Comparison of ENCODE assay signal across 8 cellular contexts in genomic region chr4:51844157-51845054, GRCh38. TPM values are rescaled to one million over a fixed set of nuclear protein-coding genes. Genes with fewer than 3 reads are reported as not detected.
DNase-seq lines count a peak whose midpoint lies in the region; ATAC-seq and TF ChIP-seq lines count a peak whose summit lies in the region.

No MANE protein-coding gene starts in this region.

- H3K4me3 Mint-ChIP-seq in GM23338 (peak overlapping the region; percentile 81), nephron (peak overlapping the region; percentile 93 to 95 (median 95))
- peak overlapping the region; percentile 86 for H3K4me3 Mint-ChIP-seq in stimulated activated naive CD8-positive, alpha-beta T cell treated with anti-CD3 and anti-CD28 coated beads, Interleukin-15, Interleukin-2, amounts not matched to agents 100 ng/mL and 50 ng/mL, for 24 hours

- no peaks in the 10 kb centered on the region; the same call in 2 of the 3 replicates for H3K36me3 Mint-ChIP-seq in GM23338 (ENCODE audit: low read depth)
- H3K36me3 Mint-ChIP-seq in nephron (ENCODE audit: low read depth) = no peaks in the 10 kb centered on the region
- peaks cover 13% of the 10 kb centered on the region for H3K36me3 Mint-ChIP-seq in stimulated activated naive CD8-positive, alpha-beta T cell treated with anti-CD3 and anti-CD28 coated beads, Interleukin-15, Interleukin-2, amounts not matched to agents 100 ng/mL and 50 ng/mL, for 24 hours (ENCODE audit: low read depth)

- peak; percentile 85 for DNase-seq in Daoy (ENCODE audit: low read depth)
- peak; percentile 94 for DNase-seq in GM23338 (ENCODE audit: low spot score)
- DNase-seq in Kasumi-1 (lab: John Stamatoyannopoulos, UW) = peak; percentile 100
- DNase-seq in RPMI8226 = peak; percentile 76
- DNase-seq in activated effector memory CD4-positive, alpha-beta T cell treated with Interleukin-2 at 50 U/mL for 16 hours = peak; percentile 74
- DNase-seq in fibroblast of the aortic adventitia (ENCODE audit: low read depth) = peak; percentile 92

- H3K4me3 ChIP-seq in GM23338 (peak overlapping the region; percentile 79), fibroblast of the aortic adventitia (ENCODE audit: low read depth, low read length) (peak overlapping the region; percentile 83)

- H3K27me3 ChIP-seq in GM23338 (ENCODE audit: insufficient read depth) = peaks cover 20% of the 10 kb centered on the region

- H3K27me3 Mint-ChIP-seq in GM23338 (ENCODE audit: insufficient read depth, low read depth, poor library complexity) (peaks cover 9% of the 10 kb centered on the region), nephron (ENCODE audit: low read depth) (no peaks in the 10 kb centered on the region)
- no peaks in the 10 kb centered on the region for H3K27me3 Mint-ChIP-seq in stimulated activated naive CD8-positive, alpha-beta T cell treated with anti-CD3 and anti-CD28 coated beads, Interleukin-15, Interleukin-2, amounts not matched to agents 100 ng/mL and 50 ng/mL, for 24 hours

- H3K9me3 Mint-ChIP-seq in GM23338 (no peaks in the 10 kb centered on the region; the same call in 2 of the 3 replicates), nephron (no peaks in the 10 kb centered on the region)
- no peaks in the 10 kb centered on the region for H3K9me3 Mint-ChIP-seq in stimulated activated naive CD8-positive, alpha-beta T cell treated with anti-CD3 and anti-CD28 coated beads, Interleukin-15, Interleukin-2, amounts not matched to agents 100 ng/mL and 50 ng/mL, for 24 hours

- peaks cover 10% of the 10 kb centered on the region for H4K20me1 ChIP-seq in GM23338 (replicated peaks; ENCODE audit: insufficient read depth)

- H3K27ac Mint-ChIP-seq in GM23338 (peak overlapping the region; percentile 89), nephron (peak overlapping the region; percentile 51 to 96 (median 54))
- peak overlapping the region; percentile 81 for H3K27ac Mint-ChIP-seq in stimulated activated naive CD8-positive, alpha-beta T cell treated with anti-CD3 and anti-CD28 coated beads, Interleukin-15, Interleukin-2, amounts not matched to agents 100 ng/mL and 50 ng/mL, for 24 hours

- H2AFZ ChIP-seq in GM23338 = peak overlapping the region; percentile 90

- H3K79me2 ChIP-seq in GM23338 (replicated peaks; ENCODE audit: insufficient read depth) = peaks cover 53% of the 10 kb centered on the region

- H3K27ac ChIP-seq in GM23338 (ENCODE audit: low read depth) = peak overlapping the region; percentile 76; the same call in 1 of the 2 replicates

- H3K36me3 ChIP-seq in GM23338 (ENCODE audit: insufficient read depth) = no peaks in the 10 kb centered on the region

- H3F3A ChIP-seq in GM23338 (replicated peaks; ENCODE audit: low read depth) = no peaks in the 10 kb centered on the region

- TF ChIP-seq CTCF in GM23338 (conservative IDR thresholded peaks at IDR 0.05; ENCODE audit: low read depth in 2 of 2) (no peak), fibroblast of the aortic adventitia (IDR thresholded peaks at IDR 0.05; ENCODE audit: insufficient read depth, low read length) (no peak), nephron (IDR thresholded peaks at IDR 0.05; ENCODE audit: unreplicated experiment in 3 of 3) (no peak)

- peak; percentile 52 for ATAC-seq in GM23338

- peak overlapping the region; percentile 91 for H3K4me2 ChIP-seq in GM23338

- peaks cover 19% of the 10 kb centered on the region for H3K4me1 ChIP-seq in GM23338 (ENCODE audit: insufficient read depth)

- H3K4me1 Mint-ChIP-seq in GM23338 (peaks cover 38% of the 10 kb centered on the region), nephron (peaks cover 38% of the 10 kb centered on the region)
- H3K4me1 Mint-ChIP-seq in stimulated activated naive CD8-positive, alpha-beta T cell treated with anti-CD3 and anti-CD28 coated beads, Interleukin-15, Interleukin-2, amounts not matched to agents 100 ng/mL and 50 ng/mL, for 24 hours (ENCODE audit: low read depth) = peaks cover 31% of the 10 kb centered on the region

- H3K9me2 ChIP-seq in GM23338 (ENCODE audit: insufficient read depth) = no peaks in the 10 kb centered on the region

TF ChIP-seq in GM23338, 12 proteins besides CTCF, POLR2A, EP300 and RAD21:
- no peak for TF ChIP-seq JUNB (IDR thresholded peaks at IDR 0.05; ENCODE audit: unreplicated experiment)
- TF ChIP-seq CREB1 (CRISPR knock-in tag; IDR thresholded peaks at IDR 0.05; ENCODE audit: low read depth) = peak; percentile 35; the same call in 1 of the 2 replicates
- no peak for TF ChIP-seq EZH2phosphoT487 (IDR thresholded peaks at IDR 0.05; ENCODE audit: unreplicated experiment)
- TF ChIP-seq ZNF462 (CRISPR knock-in tag; IDR thresholded peaks at IDR 0.05) = no peak
- TF ChIP-seq POLR2AphosphoS5 (IDR thresholded peaks at IDR 0.05; ENCODE audit: low read depth) = peak; percentile 76
- TF ChIP-seq EZH2 (IDR thresholded peaks at IDR 0.05; ENCODE audit: low read depth, unreplicated experiment) = no peak

RNA-seq across cellular contexts. Expression of gene DCUN1D4, which starts 1.5 kb away (rescaled TPM):
- 11.5 and 43.5 TPM in 2 replicates for total RNA-seq in Daoy (2014; rRNA removed; shearing (Covaris generic))
- 37.9 and 54.8 TPM in 2 replicates for total RNA-seq in GM23338 (2014; rRNA removed; shearing (Covaris generic))
- 23.1 and 26.1 TPM in 2 replicates for polyA plus RNA-seq in GM23338 (2016; fragmentation: Nextera tagmentation; extraction: Ambion mirVana)
- 62.6 and 115 TPM in 2 replicates for total RNA-seq in fibroblast of the aortic adventitia (ENCODE audit: low replicate concordance)

Comparison
In these comparisons a context has a peak if more than half of its experiments do, and no peak if none do; other contexts are left out.
1. Peak in every context shown above with its lines: DNase-seq, ATAC-seq, H3K4me3 ChIP-seq and H3K27ac ChIP-seq.